ENCODE assay signal across 2 cellular contexts in the genomic region with DNA sequence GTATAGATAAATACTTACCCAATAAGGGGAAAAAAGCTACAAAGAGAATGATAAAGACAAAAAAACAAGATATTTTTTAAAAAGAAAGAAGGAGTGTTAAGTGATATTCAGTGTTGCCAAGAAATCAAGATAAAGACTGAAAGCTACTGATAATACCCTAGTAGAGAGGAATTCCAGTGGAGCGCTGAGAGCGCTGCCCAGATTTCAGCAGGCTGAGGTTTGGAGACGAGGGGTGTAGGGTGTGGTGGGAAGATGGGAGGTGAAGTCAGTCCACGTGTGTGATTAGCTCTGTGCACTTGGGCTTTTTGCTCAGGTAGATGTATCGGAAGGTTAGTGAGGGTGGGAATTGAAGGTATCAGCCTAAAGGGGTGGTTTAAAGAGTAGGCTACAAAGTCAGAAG.
TF ChIP-seq lines count a peak whose summit lies in the region.

No MANE protein-coding gene starts in this region.

TF ChIP-seq in WTC11, 78 proteins besides CTCF, POLR2A, EP300 and RAD21:
- TF ChIP-seq SP1 (CRISPR knock-in tag; conservative IDR thresholded peaks at IDR 0.05): no peak
- TF ChIP-seq, protein P1, sequence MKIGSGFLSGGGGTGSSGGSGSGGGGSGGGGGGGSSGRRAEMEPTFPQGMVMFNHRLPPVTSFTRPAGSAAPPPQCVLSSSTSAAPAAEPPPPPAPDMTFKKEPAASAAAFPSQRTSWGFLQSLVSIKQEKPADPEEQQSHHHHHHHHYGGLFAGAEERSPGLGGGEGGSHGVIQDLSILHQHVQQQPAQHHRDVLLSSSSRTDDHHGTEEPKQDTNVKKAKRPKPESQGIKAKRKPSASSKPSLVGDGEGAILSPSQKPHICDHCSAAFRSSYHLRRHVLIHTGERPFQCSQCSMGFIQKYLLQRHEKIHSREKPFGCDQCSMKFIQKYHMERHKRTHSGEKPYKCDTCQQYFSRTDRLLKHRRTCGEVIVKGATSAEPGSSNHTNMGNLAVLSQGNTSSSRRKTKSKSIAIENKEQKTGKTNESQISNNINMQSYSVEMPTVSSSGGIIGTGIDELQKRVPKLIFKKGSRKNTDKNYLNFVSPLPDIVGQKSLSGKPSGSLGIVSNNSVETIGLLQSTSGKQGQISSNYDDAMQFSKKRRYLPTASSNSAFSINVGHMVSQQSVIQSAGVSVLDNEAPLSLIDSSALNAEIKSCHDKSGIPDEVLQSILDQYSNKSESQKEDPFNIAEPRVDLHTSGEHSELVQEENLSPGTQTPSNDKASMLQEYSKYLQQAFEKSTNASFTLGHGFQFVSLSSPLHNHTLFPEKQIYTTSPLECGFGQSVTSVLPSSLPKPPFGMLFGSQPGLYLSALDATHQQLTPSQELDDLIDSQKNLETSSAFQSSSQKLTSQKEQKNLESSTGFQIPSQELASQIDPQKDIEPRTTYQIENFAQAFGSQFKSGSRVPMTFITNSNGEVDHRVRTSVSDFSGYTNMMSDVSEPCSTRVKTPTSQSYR (CRISPR knock-in tag; IDR thresholded peaks at IDR 0.05): no peak
- TF ChIP-seq, protein P2, sequence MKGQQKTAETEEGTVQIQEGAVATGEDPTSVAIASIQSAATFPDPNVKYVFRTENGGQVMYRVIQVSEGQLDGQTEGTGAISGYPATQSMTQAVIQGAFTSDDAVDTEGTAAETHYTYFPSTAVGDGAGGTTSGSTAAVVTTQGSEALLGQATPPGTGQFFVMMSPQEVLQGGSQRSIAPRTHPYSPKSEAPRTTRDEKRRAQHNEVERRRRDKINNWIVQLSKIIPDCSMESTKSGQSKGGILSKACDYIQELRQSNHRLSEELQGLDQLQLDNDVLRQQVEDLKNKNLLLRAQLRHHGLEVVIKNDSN (CRISPR knock-in tag; IDR thresholded peaks at IDR 0.05): no peak
- no peak for TF ChIP-seq SOX15 (CRISPR knock-in tag; IDR thresholded peaks at IDR 0.05)
- no peak for TF ChIP-seq ZBTB21 (CRISPR knock-in tag; IDR thresholded peaks at IDR 0.05; ENCODE audit: borderline replicate concordance)
- TF ChIP-seq RORB (CRISPR knock-in tag; IDR thresholded peaks at IDR 0.05): no peak
- no peak for TF ChIP-seq TEAD1 (CRISPR knock-in tag; IDR thresholded peaks at IDR 0.05)
- TF ChIP-seq ZNF416 (CRISPR knock-in tag; IDR thresholded peaks at IDR 0.05): no peak

TF ChIP-seq in H1, 55 proteins besides CTCF, POLR2A, EP300 and RAD21:
- no peak for TF ChIP-seq KDM4A (IDR thresholded peaks at IDR 0.05; ENCODE audit: low read depth, low read length, severe bottlenecking)
- no peak for TF ChIP-seq RXRA (IDR thresholded peaks at IDR 0.05; ENCODE audit: insufficient read depth, low read depth, low read length)
- TF ChIP-seq TCF12 (IDR thresholded peaks at IDR 0.05; ENCODE audit: low read depth, low read length): no peak
- TF ChIP-seq CHD2 (IDR thresholded peaks at IDR 0.05; ENCODE audit: low read length): no peak
- no peak for TF ChIP-seq SUZ12 (IDR thresholded peaks at IDR 0.05; ENCODE audit: low read length)
- TF ChIP-seq, protein P3, sequence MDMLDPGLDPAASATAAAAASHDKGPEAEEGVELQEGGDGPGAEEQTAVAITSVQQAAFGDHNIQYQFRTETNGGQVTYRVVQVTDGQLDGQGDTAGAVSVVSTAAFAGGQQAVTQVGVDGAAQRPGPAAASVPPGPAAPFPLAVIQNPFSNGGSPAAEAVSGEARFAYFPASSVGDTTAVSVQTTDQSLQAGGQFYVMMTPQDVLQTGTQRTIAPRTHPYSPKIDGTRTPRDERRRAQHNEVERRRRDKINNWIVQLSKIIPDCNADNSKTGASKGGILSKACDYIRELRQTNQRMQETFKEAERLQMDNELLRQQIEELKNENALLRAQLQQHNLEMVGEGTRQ (IDR thresholded peaks at IDR 0.05; ENCODE audit: low read length): no peak
- TF ChIP-seq NRF1 (IDR thresholded peaks at IDR 0.05; ENCODE audit: low read depth, low read length): no peak
